8 cellular contexts compared by ENCODE assay signal in the genomic region with DNA sequence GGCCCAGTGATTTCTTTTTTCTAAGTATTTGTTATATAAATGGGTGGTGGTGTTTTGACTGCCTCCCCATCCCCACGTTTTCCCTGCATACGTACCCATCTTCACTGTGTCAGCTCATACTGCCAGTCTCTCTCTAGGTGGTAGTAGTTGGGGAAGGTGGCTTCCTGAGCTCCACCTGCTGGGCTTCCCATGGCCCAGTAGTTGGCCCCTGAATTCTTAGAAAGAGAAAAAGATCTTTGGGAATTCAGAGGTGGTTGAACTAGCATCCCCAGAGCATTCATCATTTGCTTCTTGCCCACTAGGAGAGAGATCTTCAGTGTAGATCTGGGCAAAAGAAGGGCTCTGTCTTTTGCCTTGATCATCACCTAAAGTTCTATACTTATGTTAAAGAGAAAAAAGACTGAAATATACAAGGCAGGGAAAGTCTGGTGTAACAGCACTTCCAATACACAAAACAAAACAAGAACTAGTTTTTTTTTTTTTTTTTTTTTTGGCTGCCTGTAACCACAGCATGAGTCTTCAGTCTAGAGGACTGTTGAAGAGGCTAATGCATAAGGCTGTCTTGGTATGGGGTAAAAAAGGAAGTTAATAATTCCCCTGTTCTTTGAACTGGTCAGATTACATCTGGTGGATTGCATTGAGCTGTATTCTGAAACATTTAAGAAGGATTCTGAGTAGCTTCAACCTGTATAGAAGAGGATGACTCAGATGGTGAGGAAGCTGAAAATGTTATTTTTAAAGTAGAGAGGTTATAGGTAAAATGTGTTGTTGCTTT.
A peak's percentile ranks its signal among the peaks of the same experiment; 100 is the strongest.
DNase-seq lines count a peak whose midpoint lies in the region; ATAC-seq, FAIRE-seq and TF ChIP-seq lines count a peak whose summit lies in the region.

No MANE protein-coding gene starts in this region.

- WGBS in K562 (ENCODE audit: insufficient coverage, low coverage, missing lambda C conversion rate) = 36% methylated on average over 2 of the region's 2 CpGs
- WGBS in thyroid gland, 2 donors = 94 to 95% methylated on average over 2 of the region's 2 CpGs

- POLR2A ChIA-PET in K562 (lab: Yijun Ruan, JAX) = no interaction called here

- no peaks in the 10 kb centered on the region for H3K9me3 Mint-ChIP-seq in mesothelial cell of epicardium

- H3K9ac ChIP-seq in K562 (ENCODE audit: insufficient read depth in 1 of 2, low read depth in 2 of 2, low read length in 2 of 2) = no peak overlapping the region

- intact Hi-C loops in K562 (cut with micrococcal nuclease) (no loop called here), thyroid gland (cut with DNase I) (no loop called here)

- no peak overlapping the region for H3K4me2 ChIP-seq in K562 (ENCODE audit: insufficient read depth, low read length)

- ATAC-seq in GM21367 (IDR thresholded peaks at IDR 0.05; ENCODE audit: unreplicated experiment) (peak; percentile 85), HG03432 (IDR thresholded peaks at IDR 0.05; ENCODE audit: unreplicated experiment) (peak; percentile 96), K562 (no peak)

- H3K9me3 ChIP-seq in K562 (replicated peaks; ENCODE audit: control insufficient read depth, insufficient read depth, low read depth, low read length) (no peaks in the 10 kb centered on the region), thyroid gland (no peaks in the 10 kb centered on the region)

- no peaks in the 10 kb centered on the region for H3K27me3 ChIP-seq in K562 (ENCODE audit: control insufficient read depth in 2 of 2, insufficient read depth in 2 of 2, low read length in 2 of 2)
- H3K27me3 ChIP-seq in thyroid gland = no peaks in the 10 kb centered on the region

- no peak for FAIRE-seq in K562 (lab: Jason Lieb, UNC)

- H3K36me3 Mint-ChIP-seq in mesothelial cell of epicardium = no peaks in the 10 kb centered on the region

- H3K27me3 Mint-ChIP-seq in mesothelial cell of epicardium (ENCODE audit: low read depth) = no peaks in the 10 kb centered on the region

- H3K79me2 ChIP-seq in K562 (ENCODE audit: control insufficient read depth, insufficient read depth, low read length) = no peaks in the 10 kb centered on the region

- no peak for TF ChIP-seq CTCF in K562 (IDR thresholded peaks at IDR 0.05 in 2 of 3, conservative IDR thresholded peaks at IDR 0.05 in 1 of 3; ENCODE audit: insufficient read depth in 2 of 3, low read depth in 1 of 3, low read length in 3 of 3)
- TF ChIP-seq CTCF in thyroid gland (IDR thresholded peaks at IDR 0.05) = no peak
- no peak for TF ChIP-seq CTCF in mesothelial cell of epicardium (IDR thresholded peaks at IDR 0.05; ENCODE audit: unreplicated experiment)

- no peak for TF ChIP-seq EP300 in K562 (IDR thresholded peaks at IDR 0.05; ENCODE audit: low read length)

- no peaks in the 10 kb centered on the region for H3K9me1 ChIP-seq in K562 (ENCODE audit: control insufficient read depth, insufficient read depth, low read length)

- no TSS peak for BruUV-seq in K562 (replicated peaks; lab: Mats Ljungman, UMichigan)

- H2AFZ ChIP-seq in K562 (ENCODE audit: low read depth, low read length) = no peak overlapping the region

- no peak overlapping the region for H3K4me3 Mint-ChIP-seq in mesothelial cell of epicardium

- TF ChIP-seq POLR2A in K562 (conservative IDR thresholded peaks at IDR 0.05) (no peak), thyroid gland (IDR thresholded peaks at IDR 0.05) (no peak)

- H3K4me3 ChIP-seq in K562 (no peak overlapping the region), thyroid gland (replicated peaks in 1 of 3) (no peak overlapping the region)

- no peak overlapping the region for H3K27ac ChIP-seq in K562 (ENCODE audit: extremely low read depth, low read depth, low read length)
- no peak overlapping the region for H3K27ac ChIP-seq in thyroid gland

- CTCF ChIA-PET in K562 (lab: Yijun Ruan, JAX; ENCODE audit: low intra/inter-chr PET ratio) = no interaction called here

- peaks cover 3% of the 10 kb centered on the region for H3K4me1 Mint-ChIP-seq in mesothelial cell of epicardium

- peak; percentile 1 for DNase-seq in EL
- DNase-seq in K562 (ENCODE audit: extremely low read depth in 1 of 4, low spot score in 3 of 4) = no peak
- DNase-seq in hippocampal formation (lab: John Stamatoyannopoulos, UW) = no peak
- no peak for DNase-seq in SHP77 (lab: John Stamatoyannopoulos, UW)
- DNase-seq in thyroid gland = no peak
- DNase-seq in mesothelial cell of epicardium (ENCODE audit: low spot score in 2 of 2, unreplicated experiment in 2 of 2) = no peak

- in situ Hi-C loops in K562 (cut with MboI) = no loop called here

- H3K36me3 ChIP-seq in K562 (ENCODE audit: control insufficient read depth, insufficient read depth, low read length) (no peaks in the 10 kb centered on the region), thyroid gland (no peaks in the 10 kb centered on the region)

- no peak for TF ChIP-seq RAD21 in K562 (CRISPR knock-in tag; conservative IDR thresholded peaks at IDR 0.05 in 1 of 2, IDR thresholded peaks at IDR 0.05 in 1 of 2)

- H3K27ac Mint-ChIP-seq in mesothelial cell of epicardium = no peak overlapping the region

- H3K4me1 ChIP-seq in K562 (replicated peaks in 1 of 2; ENCODE audit: control insufficient read depth in 2 of 2, insufficient read depth in 2 of 2, low read length in 2 of 2) (no peaks in the 10 kb centered on the region), thyroid gland (no peaks in the 10 kb centered on the region)

- no peaks in the 10 kb centered on the region for H4K20me1 ChIP-seq in K562 (replicated peaks; ENCODE audit: control insufficient read depth, insufficient read depth, low read length)

TF ChIP-seq in K562, 482 proteins besides CTCF, POLR2A, EP300 and RAD21:
- TF ChIP-seq, protein P1, sequence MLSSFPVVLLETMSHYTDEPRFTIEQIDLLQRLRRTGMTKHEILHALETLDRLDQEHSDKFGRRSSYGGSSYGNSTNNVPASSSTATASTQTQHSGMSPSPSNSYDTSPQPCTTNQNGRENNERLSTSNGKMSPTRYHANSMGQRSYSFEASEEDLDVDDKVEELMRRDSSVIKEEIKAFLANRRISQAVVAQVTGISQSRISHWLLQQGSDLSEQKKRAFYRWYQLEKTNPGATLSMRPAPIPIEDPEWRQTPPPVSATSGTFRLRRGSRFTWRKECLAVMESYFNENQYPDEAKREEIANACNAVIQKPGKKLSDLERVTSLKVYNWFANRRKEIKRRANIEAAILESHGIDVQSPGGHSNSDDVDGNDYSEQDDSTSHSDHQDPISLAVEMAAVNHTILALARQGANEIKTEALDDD (IDR thresholded peaks at IDR 0.05) = peak; percentile 51; the same call in 1 of the 2 replicates
- no peak for TF ChIP-seq RAD51 (IDR thresholded peaks at IDR 0.05; ENCODE audit: borderline replicate concordance, low read depth)
